20 cellular contexts compared by ENCODE assay signal in genomic region chr15:47411733-47412530, GRCh38.
A peak's percentile ranks its signal among the peaks of the same experiment; 100 is the strongest.
DNase-seq lines count a peak whose midpoint lies in the region; ATAC-seq and TF ChIP-seq lines count a peak whose summit lies in the region.
"Had no signal": no experiment of that assay in that cellular context is flagged by ENCODE, and none has a peak within 500 bp of the region (broad histone marks: within the 10 kb centered on the region; RNA-seq: fewer than 3 reads in every experiment).

No MANE protein-coding gene starts in this region.

- ATAC-seq in natural killer cell = no peak
- ATAC-seq: activated CD8-positive, alpha-beta memory T cell treated with anti-CD3 and anti-CD28 coated beads, Interleukin-2, amount 10 ng/mL, durations not matched to agents 7 days and 5 days; HCT116; T-cell had no signal

- H3K27me3 Mint-ChIP-seq in HFFc6 (ENCODE audit: insufficient read depth) (peaks cover 1% of the 10 kb centered on the region; the same call in 1 of the 2 replicates), natural killer cell (ENCODE audit: low read depth in 2 of 2) (no peaks in the 10 kb centered on the region)
- H3K27me3 Mint-ChIP-seq: activated CD8-positive, alpha-beta memory T cell treated with anti-CD3 and anti-CD28 coated beads, Interleukin-2, amount 10 ng/mL, durations not matched to agents 7 days and 5 days; IgD-negative memory B cell; T-cell had no signal

- H2AFZ ChIP-seq in Karpas-422 (ENCODE audit: low read length) = no peak overlapping the region

- H3K27ac ChIP-seq in coronary artery (no peak overlapping the region), Karpas-422 (ENCODE audit: low read length) (no peak overlapping the region)
- H3K27ac ChIP-seq: esophagus muscularis mucosa had no signal

- no peaks in the 10 kb centered on the region for H3K27me3 ChIP-seq in Karpas-422 (ENCODE audit: low read length)
- H3K27me3 ChIP-seq: esophagus muscularis mucosa had no signal

- no peak overlapping the region for H3K27ac Mint-ChIP-seq in HFFc6
- no peak overlapping the region for H3K27ac Mint-ChIP-seq in natural killer cell
- H3K27ac Mint-ChIP-seq: activated CD8-positive, alpha-beta memory T cell treated with anti-CD3 and anti-CD28 coated beads, Interleukin-2, amount 10 ng/mL, durations not matched to agents 7 days and 5 days; IgD-negative memory B cell; T-cell had no signal

- peaks cover 31% of the 10 kb centered on the region for H3K4me1 Mint-ChIP-seq in HFFc6 (ENCODE audit: low read depth)
- H3K4me1 Mint-ChIP-seq in natural killer cell = no peaks in the 10 kb centered on the region
- H3K4me1 Mint-ChIP-seq: activated CD8-positive, alpha-beta memory T cell treated with anti-CD3 and anti-CD28 coated beads, Interleukin-2, amount 10 ng/mL, durations not matched to agents 7 days and 5 days; IgD-negative memory B cell; T-cell had no signal

- no peaks in the 10 kb centered on the region for H3K4me1 ChIP-seq in Karpas-422 (ENCODE audit: low read length)

- TF ChIP-seq CTCF in LNCaP clone FGC (IDR thresholded peaks at IDR 0.05; ENCODE audit: control insufficient read depth, extremely low read depth, insufficient read depth) (no peak), coronary artery (IDR thresholded peaks at IDR 0.05) (no peak), HFFc6 (IDR thresholded peaks at IDR 0.05) (no peak), natural killer cell (IDR thresholded peaks at IDR 0.05) (no peak)

- H3K4me3 Mint-ChIP-seq in HFFc6 = no peak overlapping the region
- H3K4me3 Mint-ChIP-seq in natural killer cell = no peak overlapping the region
- H3K4me3 Mint-ChIP-seq: activated CD8-positive, alpha-beta memory T cell treated with anti-CD3 and anti-CD28 coated beads, Interleukin-2, amount 10 ng/mL, durations not matched to agents 7 days and 5 days; IgD-negative memory B cell; T-cell had no signal

- H3K9me3 Mint-ChIP-seq in HFFc6 (no peaks in the 10 kb centered on the region), natural killer cell (peaks cover 0 to 2% of the 10 kb centered on the region in 2 donors)

- intact Hi-C loops in natural killer cell (cut with micrococcal nuclease) = no loop called here

- no peak overlapping the region for H3K4me2 ChIP-seq in Karpas-422 (ENCODE audit: low read depth, low read length, poor library complexity, severe bottlenecking)

- no peaks in the 10 kb centered on the region for H4K20me1 ChIP-seq in Karpas-422 (ENCODE audit: insufficient read depth, low read depth, low read length)

- no peaks in the 10 kb centered on the region for H3K79me2 ChIP-seq in Karpas-422 (ENCODE audit: low read length)

- H3K9me2 ChIP-seq in Karpas-422 (replicated peaks; ENCODE audit: insufficient read depth, low read length) = no peaks in the 10 kb centered on the region

- DNase-seq in LNCaP clone FGC (ENCODE audit: low read depth) = peak; percentile 59
- peak; percentile 38 to 74 for DNase-seq in NCI-H446 (lab: John Stamatoyannopoulos, UW)
- DNase-seq in coronary artery (ENCODE audit: low spot score) = no peak
- DNase-seq in pons (ENCODE audit: low spot score) = peak; percentile 13
- DNase-seq in HFFc6 = no peak
- no peak for DNase-seq in Karpas-422
- no peak for DNase-seq in natural killer cell
- DNase-seq in superior temporal gyrus (ENCODE audit: extremely low spot score) = no peak
- DNase-seq: activated CD4-positive, CD25-positive, alpha-beta regulatory T cell; activated CD8-positive, alpha-beta memory T cell treated with anti-CD3 and anti-CD28 coated beads, Interleukin-2, amount 10 ng/mL, durations not matched to agents 7 days and 5 days; activated effector memory CD4-positive, alpha-beta T cell treated with anti-CD3 and anti-CD28 coated beads, Interleukin-2, amount 50 U/mL, for 16 hours; AML-193; hypothalamus; NCI-H1105; NCI-H748 treated with DMSO at 0.1 percent for 48 hours; RPMI8226; T-cell had no signal

- H3K36me3 ChIP-seq in Karpas-422 (ENCODE audit: insufficient read depth, low read length) = no peaks in the 10 kb centered on the region
- H3K36me3 ChIP-seq: esophagus muscularis mucosa had no signal

- H3K36me3 Mint-ChIP-seq in HFFc6 (ENCODE audit: low read depth) (no peaks in the 10 kb centered on the region), natural killer cell (no peaks in the 10 kb centered on the region)
- H3K36me3 Mint-ChIP-seq: activated CD8-positive, alpha-beta memory T cell treated with anti-CD3 and anti-CD28 coated beads, Interleukin-2, amount 10 ng/mL, durations not matched to agents 7 days and 5 days; IgD-negative memory B cell; T-cell had no signal

- peaks cover 30% of the 10 kb centered on the region for H3K9me3 ChIP-seq in Karpas-422 (ENCODE audit: low read length)
- H3K9me3 ChIP-seq: esophagus muscularis mucosa had no signal

- H3K4me3 ChIP-seq in LNCaP clone FGC (ENCODE audit: low read depth, low read length) (peak overlapping the region; percentile 22; the same call in 1 of the 2 replicates), coronary artery (peak overlapping the region; percentile 19), Karpas-422 (ENCODE audit: low read length) (no peak overlapping the region)
- H3K4me3 ChIP-seq: esophagus muscularis mucosa had no signal

- H3K9ac ChIP-seq in Karpas-422 (ENCODE audit: low read length) = no peak overlapping the region

Comparison
In these comparisons a context has a peak if more than half of its experiments do, and no peak if none do; other contexts are left out.
1. DNase-seq: peak in LNCaP clone FGC (single experiment), NCI-H446 (2 of 2) and pons (single experiment); none in coronary artery (single experiment), HFFc6 (single experiment), Karpas-422 (single experiment), natural killer cell (single experiment) and superior temporal gyrus (single experiment).